In the genomic region with DNA sequence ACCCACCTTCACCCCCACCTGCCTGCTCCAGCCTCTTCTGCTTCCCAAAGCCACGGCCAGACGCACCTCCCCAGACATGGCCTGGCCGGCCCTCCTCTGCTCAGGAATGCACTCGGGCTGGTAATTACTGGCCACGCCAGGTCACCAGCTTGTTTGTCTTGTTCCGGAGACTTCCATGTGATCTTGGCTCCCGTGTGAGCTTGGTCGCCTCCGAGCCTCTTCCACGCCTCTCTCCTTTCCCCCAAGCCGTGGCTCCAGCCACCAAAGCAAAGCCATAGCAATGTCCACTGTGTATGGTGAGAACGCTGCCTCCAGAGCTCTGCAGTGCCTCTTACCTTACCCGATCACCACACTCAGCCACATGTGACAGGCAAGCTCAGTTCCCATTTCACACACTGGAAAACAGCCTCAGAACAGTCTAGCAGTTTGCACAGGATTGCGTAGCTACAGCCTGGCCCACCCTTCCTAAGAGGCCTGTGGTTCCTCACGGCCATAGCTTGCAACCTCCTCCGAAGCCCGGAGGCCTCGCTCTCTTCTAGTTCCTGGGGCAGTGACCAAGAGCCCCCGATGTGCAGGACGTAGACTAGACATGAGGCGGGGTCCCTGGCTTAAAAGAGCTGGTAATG, we compare ENCODE assay signal across 1 cellular context.
TF ChIP-seq lines count a peak whose summit lies in the region.

No MANE protein-coding gene starts in this region.

TF ChIP-seq in WTC11, 78 proteins besides CTCF, POLR2A, EP300 and RAD21 (continued from another document):
- TF ChIP-seq, protein P1, sequence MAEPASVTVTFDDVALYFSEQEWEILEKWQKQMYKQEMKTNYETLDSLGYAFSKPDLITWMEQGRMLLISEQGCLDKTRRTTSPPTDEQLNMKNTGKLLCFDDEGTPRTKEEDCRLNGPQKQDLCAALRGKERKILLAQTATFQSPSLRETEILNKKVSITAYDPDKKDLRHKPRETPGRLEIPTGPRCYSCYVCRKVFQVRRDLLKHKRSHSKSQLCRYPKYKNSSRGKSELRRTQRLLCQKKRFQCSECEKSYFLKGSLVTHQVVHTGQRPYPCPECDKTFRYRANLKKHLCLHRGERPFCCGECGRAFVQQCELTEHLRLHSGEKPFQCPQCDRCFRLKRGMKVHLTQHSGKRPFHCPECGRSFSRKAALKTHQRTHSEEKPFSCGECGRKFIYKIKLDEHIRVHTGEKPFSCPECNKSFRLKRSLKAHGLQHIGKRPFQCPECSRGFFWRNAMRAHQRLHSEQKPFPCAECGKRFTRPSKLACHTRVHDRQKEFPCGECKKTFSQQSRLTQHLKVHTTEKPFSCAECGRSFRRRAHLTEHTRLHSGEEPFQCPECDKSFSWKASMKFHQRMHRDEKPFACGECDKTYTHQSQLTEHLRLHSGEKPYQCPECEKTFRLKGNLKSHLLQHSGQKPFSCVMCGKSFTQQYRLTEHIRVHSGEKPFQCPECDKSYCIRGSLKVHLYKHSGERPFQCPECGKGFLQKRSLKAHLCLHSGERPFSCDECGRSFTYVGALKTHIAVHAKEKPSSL (CRISPR knock-in tag; conservative IDR thresholded peaks at IDR 0.05), result no peak
- TF ChIP-seq, protein P2, sequence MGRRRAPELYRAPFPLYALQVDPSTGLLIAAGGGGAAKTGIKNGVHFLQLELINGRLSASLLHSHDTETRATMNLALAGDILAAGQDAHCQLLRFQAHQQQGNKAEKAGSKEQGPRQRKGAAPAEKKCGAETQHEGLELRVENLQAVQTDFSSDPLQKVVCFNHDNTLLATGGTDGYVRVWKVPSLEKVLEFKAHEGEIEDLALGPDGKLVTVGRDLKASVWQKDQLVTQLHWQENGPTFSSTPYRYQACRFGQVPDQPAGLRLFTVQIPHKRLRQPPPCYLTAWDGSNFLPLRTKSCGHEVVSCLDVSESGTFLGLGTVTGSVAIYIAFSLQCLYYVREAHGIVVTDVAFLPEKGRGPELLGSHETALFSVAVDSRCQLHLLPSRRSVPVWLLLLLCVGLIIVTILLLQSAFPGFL (CRISPR knock-in tag; IDR thresholded peaks at IDR 0.05; ENCODE audit: borderline replicate concordance), result no peak
- TF ChIP-seq, protein P3, sequence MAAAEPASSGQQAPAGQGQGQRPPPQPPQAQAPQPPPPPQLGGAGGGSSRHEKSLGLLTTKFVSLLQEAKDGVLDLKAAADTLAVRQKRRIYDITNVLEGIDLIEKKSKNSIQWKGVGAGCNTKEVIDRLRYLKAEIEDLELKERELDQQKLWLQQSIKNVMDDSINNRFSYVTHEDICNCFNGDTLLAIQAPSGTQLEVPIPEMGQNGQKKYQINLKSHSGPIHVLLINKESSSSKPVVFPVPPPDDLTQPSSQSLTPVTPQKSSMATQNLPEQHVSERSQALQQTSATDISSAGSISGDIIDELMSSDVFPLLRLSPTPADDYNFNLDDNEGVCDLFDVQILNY (CRISPR knock-in tag; IDR thresholded peaks at IDR 0.05), result no peak
- TF ChIP-seq RORB (CRISPR knock-in tag; IDR thresholded peaks at IDR 0.05) (no peak), ZNF317 (CRISPR knock-in tag; IDR thresholded peaks at IDR 0.05; ENCODE audit: borderline replicate concordance, low read depth) (no peak), ZNF416 (CRISPR knock-in tag; IDR thresholded peaks at IDR 0.05) (no peak), MYBL2 (CRISPR knock-in tag; IDR thresholded peaks at IDR 0.05) (no peak)
- TF ChIP-seq, protein P4, sequence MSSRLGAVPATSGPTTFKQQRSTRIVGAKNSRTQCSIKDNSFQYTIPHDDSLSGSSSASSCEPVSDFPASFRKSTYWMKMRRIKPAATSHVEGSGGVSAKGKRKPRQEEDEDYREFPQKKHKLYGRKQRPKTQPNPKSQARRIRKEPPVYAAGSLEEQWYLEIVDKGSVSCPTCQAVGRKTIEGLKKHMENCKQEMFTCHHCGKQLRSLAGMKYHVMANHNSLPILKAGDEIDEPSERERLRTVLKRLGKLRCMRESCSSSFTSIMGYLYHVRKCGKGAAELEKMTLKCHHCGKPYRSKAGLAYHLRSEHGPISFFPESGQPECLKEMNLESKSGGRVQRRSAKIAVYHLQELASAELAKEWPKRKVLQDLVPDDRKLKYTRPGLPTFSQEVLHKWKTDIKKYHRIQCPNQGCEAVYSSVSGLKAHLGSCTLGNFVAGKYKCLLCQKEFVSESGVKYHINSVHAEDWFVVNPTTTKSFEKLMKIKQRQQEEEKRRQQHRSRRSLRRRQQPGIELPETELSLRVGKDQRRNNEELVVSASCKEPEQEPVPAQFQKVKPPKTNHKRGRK (CRISPR knock-in tag; IDR thresholded peaks at IDR 0.05; ENCODE audit: borderline replicate concordance), result no peak
- TF ChIP-seq, protein P5, sequence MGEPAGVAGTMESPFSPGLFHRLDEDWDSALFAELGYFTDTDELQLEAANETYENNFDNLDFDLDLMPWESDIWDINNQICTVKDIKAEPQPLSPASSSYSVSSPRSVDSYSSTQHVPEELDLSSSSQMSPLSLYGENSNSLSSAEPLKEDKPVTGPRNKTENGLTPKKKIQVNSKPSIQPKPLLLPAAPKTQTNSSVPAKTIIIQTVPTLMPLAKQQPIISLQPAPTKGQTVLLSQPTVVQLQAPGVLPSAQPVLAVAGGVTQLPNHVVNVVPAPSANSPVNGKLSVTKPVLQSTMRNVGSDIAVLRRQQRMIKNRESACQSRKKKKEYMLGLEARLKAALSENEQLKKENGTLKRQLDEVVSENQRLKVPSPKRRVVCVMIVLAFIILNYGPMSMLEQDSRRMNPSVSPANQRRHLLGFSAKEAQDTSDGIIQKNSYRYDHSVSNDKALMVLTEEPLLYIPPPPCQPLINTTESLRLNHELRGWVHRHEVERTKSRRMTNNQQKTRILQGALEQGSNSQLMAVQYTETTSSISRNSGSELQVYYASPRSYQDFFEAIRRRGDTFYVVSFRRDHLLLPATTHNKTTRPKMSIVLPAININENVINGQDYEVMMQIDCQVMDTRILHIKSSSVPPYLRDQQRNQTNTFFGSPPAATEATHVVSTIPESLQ (CRISPR knock-in tag; IDR thresholded peaks at IDR 0.05), result no peak
- TF ChIP-seq, protein P6, sequence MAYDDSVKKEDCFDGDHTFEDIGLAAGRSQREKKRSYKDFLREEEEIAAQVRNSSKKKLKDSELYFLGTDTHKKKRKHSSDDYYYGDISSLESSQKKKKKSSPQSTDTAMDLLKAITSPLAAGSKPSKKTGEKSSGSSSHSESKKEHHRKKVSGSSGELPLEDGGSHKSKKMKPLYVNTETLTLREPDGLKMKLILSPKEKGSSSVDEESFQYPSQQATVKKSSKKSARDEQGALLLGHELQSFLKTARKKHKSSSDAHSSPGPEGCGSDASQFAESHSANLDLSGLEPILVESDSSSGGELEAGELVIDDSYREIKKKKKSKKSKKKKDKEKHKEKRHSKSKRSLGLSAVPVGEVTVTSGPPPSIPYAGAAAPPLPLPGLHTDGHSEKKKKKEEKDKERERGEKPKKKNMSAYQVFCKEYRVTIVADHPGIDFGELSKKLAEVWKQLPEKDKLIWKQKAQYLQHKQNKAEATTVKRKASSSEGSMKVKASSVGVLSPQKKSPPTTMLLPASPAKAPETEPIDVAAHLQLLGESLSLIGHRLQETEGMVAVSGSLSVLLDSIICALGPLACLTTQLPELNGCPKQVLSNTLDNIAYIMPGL (CRISPR knock-in tag; IDR thresholded peaks at IDR 0.05), result no peak
